Comparison of ENCODE assay signal across 1 cellular context in genomic region chr7:32892521-32893224, GRCh38.
TF ChIP-seq lines count a peak whose summit lies in the region.

No MANE protein-coding gene starts in this region.

TF ChIP-seq in K562, 482 proteins besides CTCF, POLR2A, EP300 and RAD21 (continued from another document and continues in another):
- TF ChIP-seq LEF1 (IDR thresholded peaks at IDR 0.05), result peak; percentile 31; the same call in 1 of the 2 replicates
- TF ChIP-seq OTX1 (CRISPR knock-in tag; IDR thresholded peaks at IDR 0.05), result no peak
- no peak for TF ChIP-seq SMAD1 (IDR thresholded peaks at IDR 0.05; ENCODE audit: low read depth, low read length, partially characterized antibody)
- no peak for TF ChIP-seq ZNF274 (IDR thresholded peaks at IDR 0.05; ENCODE audit: borderline replicate concordance, low read depth, low read length)
- TF ChIP-seq, protein P1, sequence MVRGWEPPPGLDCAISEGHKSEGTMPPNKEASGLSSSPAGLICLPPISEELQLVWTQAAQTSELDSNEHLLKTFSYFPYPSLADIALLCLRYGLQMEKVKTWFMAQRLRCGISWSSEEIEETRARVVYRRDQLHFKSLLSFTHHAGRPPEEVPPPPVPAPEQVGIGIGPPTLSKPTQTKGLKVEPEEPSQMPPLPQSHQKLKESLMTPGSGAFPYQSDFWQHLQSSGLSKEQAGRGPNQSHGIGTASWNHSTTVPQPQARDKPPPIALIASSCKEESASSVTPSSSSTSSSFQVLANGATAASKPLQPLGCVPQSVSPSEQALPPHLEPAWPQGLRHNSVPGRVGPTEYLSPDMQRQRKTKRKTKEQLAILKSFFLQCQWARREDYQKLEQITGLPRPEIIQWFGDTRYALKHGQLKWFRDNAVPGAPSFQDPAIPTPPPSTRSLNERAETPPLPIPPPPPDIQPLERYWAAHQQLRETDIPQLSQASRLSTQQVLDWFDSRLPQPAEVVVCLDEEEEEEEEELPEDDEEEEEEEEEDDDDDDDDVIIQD (CRISPR knock-in tag; IDR thresholded peaks at IDR 0.05), result no peak
- TF ChIP-seq NCOA4 (IDR thresholded peaks at IDR 0.05; ENCODE audit: partially characterized antibody), result no peak
- no peak for TF ChIP-seq HSF4 (CRISPR knock-in tag; IDR thresholded peaks at IDR 0.05; ENCODE audit: borderline replicate concordance)
- TF ChIP-seq SAP30 (IDR thresholded peaks at IDR 0.05; ENCODE audit: borderline replicate concordance, insufficient read depth, low read depth, low read length, poor library complexity, severe bottlenecking), result no peak
- no peak for TF ChIP-seq TAF7 (tag; IDR thresholded peaks at IDR 0.05)
- no peak for TF ChIP-seq ZNF384 (IDR thresholded peaks at IDR 0.05; ENCODE audit: low read depth, low read length)
- TF ChIP-seq HDAC8 (tag; IDR thresholded peaks at IDR 0.05), result no peak
- no peak for TF ChIP-seq STAT6 (CRISPR knock-in tag; IDR thresholded peaks at IDR 0.05)
- TF ChIP-seq SIX5 (IDR thresholded peaks at IDR 0.05; ENCODE audit: borderline replicate concordance in 1 of 2, insufficient read depth in 1 of 2, low read depth in 1 of 2, low read length in 2 of 2), result no peak
- TF ChIP-seq MEIS2 (IDR thresholded peaks at IDR 0.05; ENCODE audit: partially characterized antibody), result peak; percentile 28
- TF ChIP-seq PCBP2 (IDR thresholded peaks at IDR 0.05; ENCODE audit: low read depth, low read length, poor library complexity, severe bottlenecking), result no peak
- no peak for TF ChIP-seq PHTF2 (CRISPR knock-in tag; IDR thresholded peaks at IDR 0.05)
- no peak for TF ChIP-seq RUNX1 (IDR thresholded peaks at IDR 0.05; ENCODE audit: low read depth)
- no peak for TF ChIP-seq PTRF (tag; IDR thresholded peaks at IDR 0.05)
- TF ChIP-seq TAF15 (IDR thresholded peaks at IDR 0.05; ENCODE audit: low read depth, low read length), result no peak
- no peak for TF ChIP-seq CBFB (CRISPR knock-in tag; IDR thresholded peaks at IDR 0.05)
- TF ChIP-seq CTBP1 (IDR thresholded peaks at IDR 0.05; ENCODE audit: borderline replicate concordance), result no peak; the same call in 1 of the 2 replicates
- TF ChIP-seq ETV6 (IDR thresholded peaks at IDR 0.05; ENCODE audit: borderline replicate concordance in 1 of 2, low read depth in 2 of 2, low read length in 1 of 2), result no peak
- TF ChIP-seq ETV6 (CRISPR knock-in tag; IDR thresholded peaks at IDR 0.05; ENCODE audit: borderline replicate concordance), result no peak
- no peak for TF ChIP-seq ZNF668 (CRISPR knock-in tag; IDR thresholded peaks at IDR 0.05)
- TF ChIP-seq SPI1 (IDR thresholded peaks at IDR 0.05; ENCODE audit: borderline replicate concordance, low read depth, low read length), result no peak
- peak; percentile 44 for TF ChIP-seq HDAC3 (IDR thresholded peaks at IDR 0.05; ENCODE audit: borderline replicate concordance, partially characterized antibody)
- TF ChIP-seq ESRRB (CRISPR knock-in tag; IDR thresholded peaks at IDR 0.05; ENCODE audit: borderline replicate concordance), result no peak
- peak; percentile 48; the same call in 1 of the 2 replicates for TF ChIP-seq JUND (IDR thresholded peaks at IDR 0.05; ENCODE audit: borderline replicate concordance, low read depth, low read length)
- no peak; the same call in 2 of the 3 replicates for TF ChIP-seq JUND (tag; IDR thresholded peaks at IDR 0.05; ENCODE audit: borderline replicate concordance, low read depth, low read length)
- TF ChIP-seq, protein P2, sequence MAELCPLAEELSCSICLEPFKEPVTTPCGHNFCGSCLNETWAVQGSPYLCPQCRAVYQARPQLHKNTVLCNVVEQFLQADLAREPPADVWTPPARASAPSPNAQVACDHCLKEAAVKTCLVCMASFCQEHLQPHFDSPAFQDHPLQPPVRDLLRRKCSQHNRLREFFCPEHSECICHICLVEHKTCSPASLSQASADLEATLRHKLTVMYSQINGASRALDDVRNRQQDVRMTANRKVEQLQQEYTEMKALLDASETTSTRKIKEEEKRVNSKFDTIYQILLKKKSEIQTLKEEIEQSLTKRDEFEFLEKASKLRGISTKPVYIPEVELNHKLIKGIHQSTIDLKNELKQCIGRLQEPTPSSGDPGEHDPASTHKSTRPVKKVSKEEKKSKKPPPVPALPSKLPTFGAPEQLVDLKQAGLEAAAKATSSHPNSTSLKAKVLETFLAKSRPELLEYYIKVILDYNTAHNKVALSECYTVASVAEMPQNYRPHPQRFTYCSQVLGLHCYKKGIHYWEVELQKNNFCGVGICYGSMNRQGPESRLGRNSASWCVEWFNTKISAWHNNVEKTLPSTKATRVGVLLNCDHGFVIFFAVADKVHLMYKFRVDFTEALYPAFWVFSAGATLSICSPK (IDR thresholded peaks at IDR 0.05; ENCODE audit: borderline replicate concordance), result no peak
- no peak for TF ChIP-seq FIP1L1 (IDR thresholded peaks at IDR 0.05; ENCODE audit: low read depth, low read length, poor library complexity, severe bottlenecking)
- peak; percentile 83 for TF ChIP-seq DPF2 (IDR thresholded peaks at IDR 0.05)
- no peak for TF ChIP-seq ZBTB5 (IDR thresholded peaks at IDR 0.05)
- no peak for TF ChIP-seq PRMT5 (CRISPR knock-in tag; IDR thresholded peaks at IDR 0.05)
- TF ChIP-seq GTF2E2 (tag; IDR thresholded peaks at IDR 0.05), result no peak
- no peak for TF ChIP-seq SFPQ (IDR thresholded peaks at IDR 0.05; ENCODE audit: low read depth, low read length)
- peak; percentile 16 for TF ChIP-seq PHF20 (IDR thresholded peaks at IDR 0.05; ENCODE audit: partially characterized antibody)
- TF ChIP-seq SETDB1 (IDR thresholded peaks at IDR 0.05; ENCODE audit: low read length), result no peak
- no peak for TF ChIP-seq IRF9 (tag; IDR thresholded peaks at IDR 0.05)
- TF ChIP-seq, protein P3, sequence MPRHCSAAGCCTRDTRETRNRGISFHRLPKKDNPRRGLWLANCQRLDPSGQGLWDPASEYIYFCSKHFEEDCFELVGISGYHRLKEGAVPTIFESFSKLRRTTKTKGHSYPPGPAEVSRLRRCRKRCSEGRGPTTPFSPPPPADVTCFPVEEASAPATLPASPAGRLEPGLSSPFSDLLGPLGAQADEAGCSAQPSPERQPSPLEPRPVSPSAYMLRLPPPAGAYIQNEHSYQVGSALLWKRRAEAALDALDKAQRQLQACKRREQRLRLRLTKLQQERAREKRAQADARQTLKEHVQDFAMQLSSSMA (CRISPR knock-in tag; IDR thresholded peaks at IDR 0.05), result no peak
- 0 out of 2 replicates have a peak, but pooled peaks have one; percentile 28 for TF ChIP-seq MTA3 (IDR thresholded peaks at IDR 0.05; ENCODE audit: borderline replicate concordance)
- TF ChIP-seq, protein P4, sequence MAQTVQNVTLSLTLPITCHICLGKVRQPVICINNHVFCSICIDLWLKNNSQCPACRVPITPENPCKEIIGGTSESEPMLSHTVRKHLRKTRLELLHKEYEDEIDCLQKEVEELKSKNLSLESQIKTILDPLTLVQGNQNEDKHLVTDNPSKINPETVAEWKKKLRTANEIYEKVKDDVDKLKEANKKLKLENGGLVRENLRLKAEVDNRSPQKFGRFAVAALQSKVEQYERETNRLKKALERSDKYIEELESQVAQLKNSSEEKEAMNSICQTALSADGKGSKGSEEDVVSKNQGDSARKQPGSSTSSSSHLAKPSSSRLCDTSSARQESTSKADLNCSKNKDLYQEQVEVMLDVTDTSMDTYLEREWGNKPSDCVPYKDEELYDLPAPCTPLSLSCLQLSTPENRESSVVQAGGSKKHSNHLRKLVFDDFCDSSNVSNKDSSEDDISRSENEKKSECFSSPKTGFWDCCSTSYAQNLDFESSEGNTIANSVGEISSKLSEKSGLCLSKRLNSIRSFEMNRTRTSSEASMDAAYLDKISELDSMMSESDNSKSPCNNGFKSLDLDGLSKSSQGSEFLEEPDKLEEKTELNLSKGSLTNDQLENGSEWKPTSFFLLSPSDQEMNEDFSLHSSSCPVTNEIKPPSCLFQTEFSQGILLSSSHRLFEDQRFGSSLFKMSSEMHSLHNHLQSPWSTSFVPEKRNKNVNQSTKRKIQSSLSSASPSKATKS (CRISPR knock-in tag; IDR thresholded peaks at IDR 0.05), result no peak
- no peak for TF ChIP-seq TCF7 (IDR thresholded peaks at IDR 0.05; ENCODE audit: borderline replicate concordance)
- TF ChIP-seq TCFL5 (CRISPR knock-in tag; conservative IDR thresholded peaks at IDR 0.05), result no peak
- TF ChIP-seq JUN (IDR thresholded peaks at IDR 0.05; ENCODE audit: borderline replicate concordance, low read depth, low read length), result no peak
- no peak for TF ChIP-seq JUN (CRISPR knock-in tag; IDR thresholded peaks at IDR 0.05; ENCODE audit: borderline replicate concordance)
- TF ChIP-seq CBX8 (IDR thresholded peaks at IDR 0.05; ENCODE audit: borderline replicate concordance, extremely low read depth, low read depth, low read length, poor library complexity, severe bottlenecking), result no peak
- TF ChIP-seq ASH1L (IDR thresholded peaks at IDR 0.05; ENCODE audit: borderline replicate concordance, low read depth, partially characterized antibody), result no peak
- TF ChIP-seq CBFA2T3 (IDR thresholded peaks at IDR 0.05), result peak; percentile 82
- 0 out of 2 replicates have a peak, but pooled peaks have one; percentile 2 for TF ChIP-seq KLF1 (tag; IDR thresholded peaks at IDR 0.05)
- no peak; the same call in 1 of the 2 replicates for TF ChIP-seq MAFG (tag; conservative IDR thresholded peaks at IDR 0.05)
- no peak for TF ChIP-seq DDX20 (tag; IDR thresholded peaks at IDR 0.05; ENCODE audit: low read depth)
- TF ChIP-seq MTA2 (IDR thresholded peaks at IDR 0.05; ENCODE audit: low read depth), result no peak
- TF ChIP-seq, protein P5, sequence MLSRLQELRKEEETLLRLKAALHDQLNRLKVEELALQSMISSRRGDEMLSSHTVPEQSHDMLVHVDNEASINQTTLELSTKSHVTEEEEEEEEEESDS (CRISPR knock-in tag; IDR thresholded peaks at IDR 0.05), result no peak
- TF ChIP-seq NFXL1 (CRISPR knock-in tag; IDR thresholded peaks at IDR 0.05), result no peak
- no peak for TF ChIP-seq CSDE1 (IDR thresholded peaks at IDR 0.05)
- peak; percentile 54; the same call in 1 of the 2 replicates for TF ChIP-seq ELF2 (CRISPR knock-in tag; IDR thresholded peaks at IDR 0.05)
- TF ChIP-seq, protein P6, sequence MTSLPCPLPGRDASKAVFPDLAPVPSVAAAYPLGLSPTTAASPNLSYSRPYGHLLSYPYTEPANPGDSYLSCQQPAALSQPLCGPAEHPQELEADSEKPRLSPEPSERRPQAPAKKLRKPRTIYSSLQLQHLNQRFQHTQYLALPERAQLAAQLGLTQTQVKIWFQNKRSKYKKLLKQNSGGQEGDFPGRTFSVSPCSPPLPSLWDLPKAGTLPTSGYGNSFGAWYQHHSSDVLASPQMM (CRISPR knock-in tag; IDR thresholded peaks at IDR 0.05), result no peak
- TF ChIP-seq KHSRP (IDR thresholded peaks at IDR 0.05), result no peak
- TF ChIP-seq KAT7 (CRISPR knock-in tag; IDR thresholded peaks at IDR 0.05; ENCODE audit: borderline replicate concordance), result no peak
